In the genomic region with DNA sequence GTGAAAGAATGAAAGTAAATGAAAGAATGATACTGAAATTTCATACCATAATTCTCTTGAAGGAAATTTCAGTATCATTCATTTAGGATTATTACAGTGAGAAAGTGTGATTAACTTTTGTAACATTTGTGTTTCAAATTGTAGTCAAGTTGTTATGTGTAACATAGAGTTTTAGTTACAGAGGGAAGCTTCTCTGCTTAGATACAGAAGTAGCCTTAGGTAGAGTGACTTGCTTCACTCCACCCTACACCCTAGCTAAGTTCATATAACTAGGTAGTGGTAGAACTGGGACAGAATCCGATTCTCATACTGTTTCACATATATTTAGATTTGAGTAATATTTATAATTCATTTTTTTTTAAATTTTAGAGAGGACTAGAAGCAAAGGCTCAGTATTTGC, we compare ENCODE assay signal across 20 cellular contexts.
"Had no signal": no experiment of that assay in that cellular context is flagged by ENCODE, and none has a peak within 500 bp of the region (broad histone marks: within the 10 kb centered on the region; RNA-seq: fewer than 3 reads in every experiment).

No MANE protein-coding gene starts in this region.

- DNase-seq: activated CD4-positive, alpha-beta T cell treated with anti-CD3 and anti-CD28 coated beads, Interleukin-2, amount 50 U/mL, for 4 hours; activated effector memory CD4-positive, alpha-beta T cell treated with anti-CD3 and anti-CD28 coated beads, Interleukin-2, amount 50 U/mL, for 16 hours; amniotic stem cell; dermis blood vessel endothelial cell; effector memory CD4-positive, alpha-beta T cell; heart right ventricle; kidney glomerular epithelial cell; left ventricle myocardium inferior; mammary epithelial cell; stimulated activated CD4-positive, alpha-beta T cell treated with anti-CD3 and anti-CD28 coated beads, Interleukin-12 subunit alpha, Interleukin-12 subunit beta, amount 100 ng/mL, for 4 hours; stimulated activated CD4-positive, alpha-beta T cell treated with anti-CD3 and anti-CD28 coated beads, Interleukin-2, amount 100 ng/mL, for 24 hours; transverse colon; uterus had no signal

- H3K27ac ChIP-seq: esophagus muscularis mucosa, gastroesophageal sphincter, heart right ventricle, left ventricle myocardium inferior, neural progenitor cell, prostate gland, right atrium auricular region, transverse colon, uterus had no signal

- H3K4me3 ChIP-seq: esophagus muscularis mucosa, gastroesophageal sphincter, heart right ventricle, left ventricle myocardium inferior, neural progenitor cell, prostate gland, right atrium auricular region, transverse colon, uterus had no signal

- H3K4me3 Mint-ChIP-seq: neural progenitor cell; stimulated activated naive CD8-positive, alpha-beta T cell treated with anti-CD3 and anti-CD28 coated beads, Interleukin-15, Interleukin-2, amounts not matched to agents 100 ng/mL and 50 ng/mL, for 24 hours had no signal

- H3K9me3 ChIP-seq: esophagus muscularis mucosa, gastroesophageal sphincter, left ventricle myocardium inferior, prostate gland, right atrium auricular region, transverse colon, uterus had no signal

- H3K27me3 ChIP-seq: esophagus muscularis mucosa, gastroesophageal sphincter, heart right ventricle, neural progenitor cell, right atrium auricular region, transverse colon, uterus had no signal

- H3K36me3 ChIP-seq: esophagus muscularis mucosa, left ventricle myocardium inferior, prostate gland, right atrium auricular region, uterus had no signal

- H3K27me3 Mint-ChIP-seq: stimulated activated naive CD8-positive, alpha-beta T cell treated with anti-CD3 and anti-CD28 coated beads, Interleukin-15, Interleukin-2, amounts not matched to agents 100 ng/mL and 50 ng/mL, for 24 hours had no signal

- H3K27ac Mint-ChIP-seq: neural progenitor cell had no signal

- H3K4me1 Mint-ChIP-seq: neural progenitor cell had no signal

- H3K9me3 Mint-ChIP-seq: activated naive CD4-positive, alpha-beta T cell treated with anti-CD3 and anti-CD28 coated beads, Interleukin-2, amount 50 U/mL, for 72 hours; stimulated activated naive CD8-positive, alpha-beta T cell treated with anti-CD3 and anti-CD28 coated beads, Interleukin-15, Interleukin-2, amounts not matched to agents 100 ng/mL and 50 ng/mL, for 24 hours had no signal

- ATAC-seq: gastroesophageal sphincter had no signal

- H3K4me1 ChIP-seq: neural progenitor cell, prostate gland had no signal
